ENCODE assay signal across 8 cellular contexts in genomic region chr1:27831568-27832410, GRCh38. TPM values are rescaled to one million over a fixed set of nuclear protein-coding genes. Genes with fewer than 3 reads are reported as not detected.
DNase-seq lines count a peak whose midpoint lies in the region; TF ChIP-seq lines count a peak whose summit lies in the region.

No MANE protein-coding gene starts in this region.

- H2AK5ac ChIP-seq in mesenchymal stem cell (ENCODE audit: low read length, severe bottlenecking) = peak overlapping the region; percentile 49

- no peaks in the 10 kb centered on the region for H3K9me3 ChIP-seq in mesenchymal stem cell (ENCODE audit: control insufficient read depth, low read length)

- TF ChIP-seq CTCF in 22Rv1 (IDR thresholded peaks at IDR 0.05) (no peak), HFF-Myc (IDR thresholded peaks at IDR 0.05; ENCODE audit: low read depth, low read length, missing control alignments) (no peak), brain microvascular endothelial cell (IDR thresholded peaks at IDR 0.05; ENCODE audit: low read depth, low read length, missing control alignments) (no peak)

- peak overlapping the region; percentile 85 for H3K4me3 ChIP-seq in HFF-Myc (replicated peaks; ENCODE audit: low read depth, low read length)
- H3K4me3 ChIP-seq in brain microvascular endothelial cell (ENCODE audit: low read depth, low read length) = peak overlapping the region; percentile 90
- peak overlapping the region; percentile 96 to 99 for H3K4me3 ChIP-seq in mesenchymal stem cell (ENCODE audit: insufficient read depth in 1 of 2, low read depth in 1 of 2, low read length in 2 of 2)

- H3K36me3 ChIP-seq in brain microvascular endothelial cell (replicated peaks) (peaks cover 23% of the 10 kb centered on the region), mesenchymal stem cell (ENCODE audit: control insufficient read depth in 1 of 2, insufficient read depth in 2 of 2, low read depth in 1 of 2, low read length in 2 of 2) (peaks cover 7 to 36% of the 10 kb centered on the region in 2 experiments)

- in situ Hi-C loops in brain microvascular endothelial cell (cut with HindIII; ENCODE audit: low pct_ligation_motif_present, low sequenced_read_pairs) = no loop called here

- H2BK5ac ChIP-seq in mesenchymal stem cell (ENCODE audit: low read depth, low read length, poor library complexity, severe bottlenecking) = no peak overlapping the region

- H4K91ac ChIP-seq in mesenchymal stem cell (ENCODE audit: low read length) = no peak overlapping the region

- H3K27ac ChIP-seq in 22Rv1 (peak overlapping the region; percentile 91), brain microvascular endothelial cell (peak overlapping the region; percentile 89), mesenchymal stem cell (ENCODE audit: low read length, poor library complexity, severe bottlenecking) (no peak overlapping the region)

- H2BK12ac ChIP-seq in mesenchymal stem cell (ENCODE audit: low read length in 2 of 2) = peak overlapping the region in 1 of 2 experiments; percentile 39

- no peak for DNase-seq in HFF-Myc (ENCODE audit: extremely low read depth, low read depth)
- DNase-seq in brain microvascular endothelial cell = no peak
- peak; percentile 19 for DNase-seq in mesenchymal stem cell
- no peak for DNase-seq in GM19240 (ENCODE audit: insufficient read length, low spot score)
- DNase-seq in LoVo (ENCODE audit: low spot score) = no peak
- no peak for DNase-seq in kidney glomerular epithelial cell (lab: John Stamatoyannopoulos, UW)
- no peak for DNase-seq in stimulated activated CD4-positive, alpha-beta T cell treated with anti-CD3 and anti-CD28 coated beads, Interleukin-2, amount 100 ng/mL, for 24 hours

- no peak overlapping the region for H3K18ac ChIP-seq in mesenchymal stem cell (ENCODE audit: low read depth in 1 of 2, low read length in 2 of 2)

- H3K79me1 ChIP-seq in mesenchymal stem cell (replicated peaks; ENCODE audit: low read length, poor library complexity, severe bottlenecking) = peaks cover 4% of the 10 kb centered on the region

- peak overlapping the region in 1 of 2 experiments; percentile 59 for H3K4ac ChIP-seq in mesenchymal stem cell (ENCODE audit: low read depth in 1 of 2, low read length in 2 of 2)

- no peak overlapping the region for H3K23ac ChIP-seq in mesenchymal stem cell (ENCODE audit: low read length in 2 of 2)

- H4K8ac ChIP-seq in mesenchymal stem cell (ENCODE audit: low read length) = no peak overlapping the region

- peak overlapping the region in 1 of 2 experiments; percentile 83 for H3K14ac ChIP-seq in mesenchymal stem cell (ENCODE audit: low read length in 2 of 2)

- no peak overlapping the region for H2BK120ac ChIP-seq in mesenchymal stem cell (ENCODE audit: low read depth, low read length)

- H2AFZ ChIP-seq in mesenchymal stem cell (ENCODE audit: low read depth, low read length) = no peak overlapping the region

- 56% methylated on average over 10 of the region's 10 CpGs for whole genome bisulfite sequencing in mesenchymal stem cell

- peaks cover 1% of the 10 kb centered on the region for H3K4me1 ChIP-seq in mesenchymal stem cell (ENCODE audit: control insufficient read depth, insufficient read depth, low read depth, low read length)

- H3K4me2 ChIP-seq in mesenchymal stem cell (ENCODE audit: low read length, poor library complexity, severe bottlenecking) = peak overlapping the region; percentile 72

- no peak overlapping the region for H2BK15ac ChIP-seq in mesenchymal stem cell (ENCODE audit: low read depth, poor library complexity, severe bottlenecking)

- H3K27me3 ChIP-seq in brain microvascular endothelial cell (replicated peaks) (no peaks in the 10 kb centered on the region), mesenchymal stem cell (ENCODE audit: control insufficient read depth in 1 of 2, insufficient read depth in 1 of 2, low read length in 2 of 2) (no peaks in the 10 kb centered on the region)

- peak overlapping the region; percentile 100 for H3K9ac ChIP-seq in mesenchymal stem cell (ENCODE audit: low read length)

RNA-seq across cellular contexts. Expression of gene PPP1R8, which starts 1.2 kb away (rescaled TPM):
- 34.6 TPM for polyA plus RNA-seq in mesenchymal stem cell (2013, experiment 1 of 2)
- polyA plus RNA-seq in mesenchymal stem cell (2013, experiment 2 of 2) = 34.0 TPM

RNA-seq across cellular contexts. Expression of gene THEMIS2, which starts 40.6 kb away (rescaled TPM):
- 5.9 TPM for polyA plus RNA-seq in mesenchymal stem cell (2013, experiment 1 of 2)
- polyA plus RNA-seq in mesenchymal stem cell (2013, experiment 2 of 2) = 5.3 TPM

RNA-seq across cellular contexts. Expression of gene STX12, which starts 58.8 kb away (rescaled TPM):
- 36.7 TPM for polyA plus RNA-seq in mesenchymal stem cell (2013, experiment 1 of 2)
- 39.6 TPM for polyA plus RNA-seq in mesenchymal stem cell (2013, experiment 2 of 2)
